Comparison of ENCODE assay signal across 9 cellular contexts in genomic region chr2:28613616-28614501, GRCh38.
DNase-seq lines count a peak whose midpoint lies in the region; ATAC-seq and TF ChIP-seq lines count a peak whose summit lies in the region.
"Had no signal": no experiment of that assay in that cellular context is flagged by ENCODE, and none has a peak within 500 bp of the region (broad histone marks: within the 10 kb centered on the region; RNA-seq: fewer than 3 reads in every experiment).

No MANE protein-coding gene starts in this region.

- ATAC-seq in left cardiac atrium: no peak
- no peak for ATAC-seq in heart right ventricle
- ATAC-seq in aorta (ENCODE audit: low FRiP score): no peak
- ATAC-seq in HG03460 (IDR thresholded peaks at IDR 0.05; ENCODE audit: unreplicated experiment): no peak
- no peak for ATAC-seq in Right ventricle myocardium superior (ENCODE audit: poor library complexity)

- H3K9me3 ChIP-seq in heart right ventricle: no peaks in the 10 kb centered on the region
- no peaks in the 10 kb centered on the region for H3K9me3 ChIP-seq in aorta (ENCODE audit: control insufficient read depth, low read length)
- H3K9me3 ChIP-seq in MG63: no peaks in the 10 kb centered on the region

- intact Hi-C loops in left cardiac atrium (cut with DNase I): no loop called here
- intact Hi-C loops in heart right ventricle (cut with DNase I): no loop called here
- intact Hi-C loops in aorta (cut with DNase I): no loop called here
- intact Hi-C loops in Right ventricle myocardium superior (cut with DNase I): no loop called here

- H3K27ac ChIP-seq in heart right ventricle (peak overlapping the region in 1 of 10 donors; percentile 1), aorta (ENCODE audit: low read depth in 1 of 2, low read length in 2 of 2) (no peak overlapping the region)

- H3K4me1 ChIP-seq in heart right ventricle (peaks cover 0 to 8% (median 0%) of the 10 kb centered on the region in 9 donors), aorta (ENCODE audit: control insufficient read depth in 1 of 2, insufficient read depth in 2 of 2, low read length in 2 of 2) (no peaks in the 10 kb centered on the region)

- no peak overlapping the region for H3K4me3 ChIP-seq in heart right ventricle
- no peak overlapping the region for H3K4me3 ChIP-seq in aorta (ENCODE audit: low read length in 2 of 2)
- no peak overlapping the region for H3K4me3 ChIP-seq in MG63

- DNase-seq in left cardiac atrium (peak; percentile 10), heart right ventricle (no peak), kidney tubule cell (ENCODE audit: low spot score) (peak; percentile 100), aorta (peak; percentile 26 to 30), MG63 (no peak), Right ventricle myocardium superior (no peak)
- DNase-seq in activated T-helper 9 cell treated with anti-CD3 and anti-CD28 coated beads, Interleukin-2, amount 50 U/mL, for 16 hours (ENCODE audit: low read depth): peak; percentile 10
- DNase-seq: NCI-H1105 treated with DMSO at 0.1 percent for 48 hours had no signal

- TF ChIP-seq CTCF in heart right ventricle (IDR thresholded peaks at IDR 0.05): no peak

- 68 to 70% methylated on average over 11 of the region's 11 CpGs for WGBS in heart right ventricle, 2 donors
- 51 to 56% methylated on average over 11 of the region's 11 CpGs for WGBS in aorta, 2 donors

- H3K27me3 ChIP-seq in heart right ventricle: no peaks in the 10 kb centered on the region
- H3K27me3 ChIP-seq in aorta (ENCODE audit: control insufficient read depth in 1 of 2, insufficient read depth in 2 of 2, low read length in 1 of 2): no peaks in the 10 kb centered on the region
- H3K27me3 ChIP-seq in MG63: no peaks in the 10 kb centered on the region

- peaks cover 0 to 23% (median 0%) of the 10 kb centered on the region in 9 donors for H3K36me3 ChIP-seq in heart right ventricle
- no peaks in the 10 kb centered on the region for H3K36me3 ChIP-seq in aorta (ENCODE audit: control insufficient read depth in 1 of 2, insufficient read depth in 2 of 2, low read length in 1 of 2)
- no peaks in the 10 kb centered on the region for H3K36me3 ChIP-seq in MG63

Comparison
In these comparisons a context has a peak if more than half of its experiments do, and no peak if none do; other contexts are left out.
1. DNase-seq: peak in left cardiac atrium (single experiment), activated T-helper 9 cell treated with anti-CD3 and anti-CD28 coated beads, Interleukin-2, amount 50 U/mL, for 16 hours (single experiment), kidney tubule cell (single experiment) and aorta (2 of 2); none in heart right ventricle (0 of 2), MG63 (single experiment) and Right ventricle myocardium superior (single experiment).